ENCODE assay signal across 17 cellular contexts in genomic region chr22:33568934-33569496, GRCh38.
DNase-seq lines count a peak whose midpoint lies in the region; ATAC-seq and TF ChIP-seq lines count a peak whose summit lies in the region.
"Had no signal": no experiment of that assay in that cellular context is flagged by ENCODE, and none has a peak within 500 bp of the region (broad histone marks: within the 10 kb centered on the region; RNA-seq: fewer than 3 reads in every experiment).

No MANE protein-coding gene starts in this region.

- H3K79me2 ChIP-seq in Karpas-422 (ENCODE audit: low read length), result no peaks in the 10 kb centered on the region
- H3K79me2 ChIP-seq in neural progenitor cell (ENCODE audit: low read depth), result no peaks in the 10 kb centered on the region

- H3K9me3 Mint-ChIP-seq in neural progenitor cell, result no peaks in the 10 kb centered on the region

- peaks cover 6% of the 10 kb centered on the region for H3K27me3 Mint-ChIP-seq in neural progenitor cell (ENCODE audit: insufficient read depth, low read depth)

- no peaks in the 10 kb centered on the region for H3K9me3 ChIP-seq in Karpas-422 (ENCODE audit: low read length)
- no peaks in the 10 kb centered on the region for H3K9me3 ChIP-seq in neural progenitor cell (ENCODE audit: low read depth)
- H3K9me3 ChIP-seq: ovary, thoracic aorta had no signal

- peaks cover 46% of the 10 kb centered on the region for H3K4me1 ChIP-seq in Karpas-422 (ENCODE audit: low read length)
- peaks cover 13% of the 10 kb centered on the region for H3K4me1 ChIP-seq in neural progenitor cell

- H3K27me3 ChIP-seq in Karpas-422 (ENCODE audit: low read length), result no peaks in the 10 kb centered on the region
- H3K27me3 ChIP-seq in neural progenitor cell, result no peaks in the 10 kb centered on the region
- H3K27me3 ChIP-seq: hepatocyte, ovary had no signal

- no peaks in the 10 kb centered on the region for H3K9me2 ChIP-seq in Karpas-422 (replicated peaks; ENCODE audit: insufficient read depth, low read length)

- H3K4me3 Mint-ChIP-seq in neural progenitor cell, result peak overlapping the region; percentile 59
- H3K4me3 Mint-ChIP-seq: activated CD8-positive, alpha-beta T cell treated with anti-CD3 and anti-CD28 coated beads, Interleukin-2, amount 10 ng/mL, durations not matched to agents 7 days and 5 days; activated T-helper 1 cell treated with anti-CD3 and anti-CD28 coated beads, Interleukin-12 subunit alpha, Interleukin-12 subunit beta, Interleukin-2, Interleukin-4 antibody, amounts not matched to agents 30 ng/mL and 10 ng/mL and 1 ng/mL, durations not matched to agents 14 hours and 24 hours and 36 hours; T-helper 1 cell treated with Interleukin-12 subunit alpha and Interleukin-12 subunit beta and Interleukin-4 antibody, amounts not matched to agents 30 μg/mL and 1 μg/mL, for 36 hours had no signal

- H3K4me2 ChIP-seq in Karpas-422 (ENCODE audit: low read depth, low read length, poor library complexity, severe bottlenecking) (peak overlapping the region; percentile 62), neural progenitor cell (peak overlapping the region; percentile 55)
- H3K4me2 ChIP-seq: hepatocyte had no signal

- H3K4me3 ChIP-seq in GM12864 (ENCODE audit: low read depth, low read length), result peak overlapping the region; percentile 24
- peak overlapping the region; percentile 29; the same call in 1 of the 2 replicates for H3K4me3 ChIP-seq in Karpas-422 (ENCODE audit: low read length)
- no peak overlapping the region for H3K4me3 ChIP-seq in neural progenitor cell
- H3K4me3 ChIP-seq: hepatocyte, ovary, thoracic aorta had no signal

- H3K27ac ChIP-seq in Karpas-422 (ENCODE audit: low read length), result peak overlapping the region; percentile 91
- H3K27ac ChIP-seq in neural progenitor cell, result no peak overlapping the region
- H3K27ac ChIP-seq: hepatocyte, ovary, thoracic aorta had no signal

- peaks cover 11% of the 10 kb centered on the region for H3K36me3 Mint-ChIP-seq in neural progenitor cell

- DNase-seq in GM12864 (ENCODE audit: low read depth), result no peak
- peak; percentile 80 for DNase-seq in Karpas-422
- DNase-seq in germinal center (ENCODE audit: low spot score), result peak; percentile 26
- DNase-seq in neural progenitor cell (ENCODE audit: low spot score), result no peak
- DNase-seq in SKM-1 treated with dmso at 0.1 percent for 144 hours (lab: John Stamatoyannopoulos, UW; ENCODE audit: unreplicated experiment), result no peak
- DNase-seq in NCI-H2171 treated with DMSO at 0.1 percent for 48 hours (lab: John Stamatoyannopoulos, UW), result no peak
- DNase-seq: activated CD8-positive, alpha-beta T cell treated with anti-CD3 and anti-CD28 coated beads, Interleukin-2, amount 10 ng/mL, durations not matched to agents 7 days and 5 days; caudate nucleus; left colon; NCI-H1436; ovary; small intestine had no signal

- H3K36me3 ChIP-seq in Karpas-422 (ENCODE audit: insufficient read depth, low read length) (no peaks in the 10 kb centered on the region), neural progenitor cell (no peaks in the 10 kb centered on the region)
- H3K36me3 ChIP-seq: ovary, thoracic aorta had no signal

- peak overlapping the region; percentile 50 for H3K9ac ChIP-seq in Karpas-422 (ENCODE audit: low read length)
- H3K9ac ChIP-seq in neural progenitor cell, result no peak overlapping the region

- H3K4me1 Mint-ChIP-seq in neural progenitor cell, result peaks cover 59% of the 10 kb centered on the region

- H4K20me1 ChIP-seq in Karpas-422 (ENCODE audit: insufficient read depth, low read depth, low read length), result no peaks in the 10 kb centered on the region
- peaks cover 7% of the 10 kb centered on the region for H4K20me1 ChIP-seq in neural progenitor cell (ENCODE audit: low read depth)

- ATAC-seq in GM21723 (IDR thresholded peaks at IDR 0.05; ENCODE audit: unreplicated experiment), result no peak
- ATAC-seq: left colon had no signal

- H2AFZ ChIP-seq in Karpas-422 (ENCODE audit: low read length) (0 out of 2 replicates have a peak overlapping the region, but pooled peaks have one; percentile 2), neural progenitor cell (replicated peaks) (no peak overlapping the region)
- H2AFZ ChIP-seq: hepatocyte had no signal

- H3F3A ChIP-seq in neural progenitor cell (ENCODE audit: low read depth), result no peaks in the 10 kb centered on the region

- no peak for TF ChIP-seq CTCF in GM12864 (IDR thresholded peaks at IDR 0.05; ENCODE audit: low read depth, low read length, missing control alignments)
- no peak for TF ChIP-seq CTCF in neural progenitor cell (IDR thresholded peaks at IDR 0.05)

- H3K27ac Mint-ChIP-seq in neural progenitor cell, result peak overlapping the region; percentile 77
- H3K27ac Mint-ChIP-seq: activated CD8-positive, alpha-beta T cell treated with anti-CD3 and anti-CD28 coated beads, Interleukin-2, amount 10 ng/mL, durations not matched to agents 7 days and 5 days; activated T-helper 1 cell treated with anti-CD3 and anti-CD28 coated beads, Interleukin-12 subunit alpha, Interleukin-12 subunit beta, Interleukin-2, Interleukin-4 antibody, amounts not matched to agents 30 ng/mL and 10 ng/mL and 1 ng/mL, durations not matched to agents 14 hours and 24 hours and 36 hours; T-helper 1 cell treated with Interleukin-12 subunit alpha and Interleukin-12 subunit beta and Interleukin-4 antibody, amounts not matched to agents 30 μg/mL and 1 μg/mL, for 36 hours had no signal

Comparison
In these comparisons a context has a peak if more than half of its experiments do, and no peak if none do; other contexts are left out.
1. DNase-seq: peak in Karpas-422 (single experiment) and germinal center (single experiment); none in GM12864 (single experiment), neural progenitor cell (single experiment), SKM-1 treated with dmso at 0.1 percent for 144 hours (single experiment) and NCI-H2171 treated with DMSO at 0.1 percent for 48 hours (single experiment).